29 cellular contexts compared by ENCODE assay signal in the genomic region with DNA sequence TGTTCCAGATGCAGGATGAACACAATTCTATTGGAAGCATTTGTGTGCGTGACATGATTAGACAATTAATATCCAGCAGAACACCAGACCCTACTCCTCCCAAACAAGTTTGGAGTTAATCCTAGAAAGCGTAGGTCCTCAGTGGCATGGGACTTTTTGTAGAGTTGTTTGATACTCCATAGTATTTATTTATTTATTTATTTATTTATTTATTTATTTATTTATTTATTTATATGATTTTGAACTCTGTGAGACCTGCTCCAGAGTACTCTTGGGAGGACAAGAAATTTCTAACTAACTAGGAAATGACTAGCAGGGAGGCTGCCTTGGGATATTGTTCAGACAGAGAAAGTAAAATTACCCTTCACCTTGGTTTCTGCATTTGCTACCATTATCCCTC.
"Had no signal": no experiment of that assay in that cellular context is flagged by ENCODE, and none has a peak within 500 bp of the region (broad histone marks: within the 10 kb centered on the region; RNA-seq: fewer than 3 reads in every experiment).

No MANE protein-coding gene starts in this region.

- H3K27ac Mint-ChIP-seq: activated CD4-positive, alpha-beta T cell treated with anti-CD3 and anti-CD28 coated beads for 36 hours; activated CD4-positive, alpha-beta T cell treated with anti-CD3 and anti-CD28 coated beads, Interleukin-2, amount 10 ng/mL, durations not matched to agents 7 days and 5 days; activated CD8-positive, alpha-beta T cell treated with anti-CD3 and anti-CD28 coated beads, Interleukin-2, amount 10 ng/mL, durations not matched to agents 7 days and 5 days; activated naive CD4-positive, alpha-beta T cell treated with anti-CD3 and anti-CD28 coated beads for 36 hours; activated naive CD4-positive, alpha-beta T cell treated with anti-CD3 and anti-CD28 coated beads, Interleukin-2, amount 50 U/mL, for 72 hours; activated T-cell treated with anti-CD3 and anti-CD28 coated beads, Interleukin-2, amount 50 U/mL, for 24 hours had no signal

- H3K4me1 ChIP-seq: adrenal gland, body of pancreas had no signal

- H3K27me3 ChIP-seq: adrenal gland, body of pancreas had no signal

- H2AFZ ChIP-seq: PC-9 had no signal

- H3K36me3 ChIP-seq: adrenal gland had no signal

- H3K4me3 ChIP-seq: adrenal gland, body of pancreas, PC-9 had no signal

- H3K4me2 ChIP-seq: PC-9 had no signal

- H3K27ac ChIP-seq: adrenal gland, body of pancreas, PC-9, RWPE1 had no signal

- H3K4me1 Mint-ChIP-seq: activated CD4-positive, alpha-beta T cell treated with anti-CD3 and anti-CD28 coated beads for 36 hours; activated CD4-positive, alpha-beta T cell treated with anti-CD3 and anti-CD28 coated beads, Interleukin-2, amount 10 ng/mL, durations not matched to agents 7 days and 5 days had no signal

- H3K9me3 Mint-ChIP-seq: activated CD4-positive, alpha-beta T cell treated with anti-CD3 and anti-CD28 coated beads, Interleukin-2, amount 10 ng/mL, durations not matched to agents 7 days and 5 days; activated naive CD4-positive, alpha-beta T cell treated with anti-CD3 and anti-CD28 coated beads for 36 hours; activated naive CD4-positive, alpha-beta T cell treated with anti-CD3 and anti-CD28 coated beads, Interleukin-2, amount 50 U/mL, for 72 hours; activated T-cell treated with anti-CD3 and anti-CD28 coated beads, Interleukin-2, amount 50 U/mL, for 24 hours had no signal

- H3K36me3 Mint-ChIP-seq: activated naive CD4-positive, alpha-beta T cell treated with anti-CD3 and anti-CD28 coated beads, Interleukin-2, amount 50 U/mL, for 72 hours had no signal

- DNase-seq: activated CD4-positive, alpha-beta T cell treated with anti-CD3 and anti-CD28 coated beads for 36 hours; activated CD4-positive, alpha-beta T cell treated with anti-CD3 and anti-CD28 coated beads, Interleukin-2, amount 10 ng/mL, durations not matched to agents 7 days and 5 days; activated CD4-positive, alpha-beta T cell treated with anti-CD3 and anti-CD28 coated beads, Interleukin-2, amount 50 U/mL, for 48 hours; activated CD8-positive, alpha-beta T cell treated with anti-CD3 and anti-CD28 coated beads, Interleukin-2, amount 10 ng/mL, durations not matched to agents 7 days and 5 days; activated gamma-delta T cell treated with Interleukin-2 at 50 U/mL for 16 hours; activated naive CD4-positive, alpha-beta T cell treated with anti-CD3 and anti-CD28 coated beads for 36 hours; activated T-cell treated with anti-CD3 and anti-CD28 coated beads, Interleukin-2, amount 50 U/mL, for 24 hours; adrenal gland; body of pancreas; caudate nucleus; cerebellar nuclear complex; NCI-H146; NCI-H187; NCI-H2029 treated with DMSO at 0.1 percent for 48 hours; NCI-H2107; NCI-H510A; NCI-H748 treated with DMSO at 0.1 percent for 48 hours; NK-92 treated with Interleukin-12 subunit alpha and Interleukin-12 subunit beta, amount 100 ng/mL, for 24 hours; PC-9; SIG-M5; SW 1271; T-helper 1 cell; T-helper 2 cell; T1000 had no signal

- ATAC-seq: activated CD4-positive, alpha-beta T cell treated with anti-CD3 and anti-CD28 coated beads for 36 hours; activated CD4-positive, CD25-positive, alpha-beta regulatory T cell treated with anti-CD3 and anti-CD28 coated beads, Interleukin-2, amount 50 U/mL, for 24 hours; activated CD8-positive, alpha-beta T cell treated with anti-CD3 and anti-CD28 coated beads, Interleukin-2, amount 10 ng/mL, durations not matched to agents 7 days and 5 days; activated naive CD4-positive, alpha-beta T cell treated with anti-CD3 and anti-CD28 coated beads, Interleukin-2, amount 50 U/mL, for 72 hours; body of pancreas; Right ventricle myocardium inferior; SK-N-SH treated with all-trans-retinoic acid at 6 μM for 48 hours had no signal

- H3K4me3 Mint-ChIP-seq: activated CD4-positive, alpha-beta T cell treated with anti-CD3 and anti-CD28 coated beads for 36 hours; activated CD4-positive, alpha-beta T cell treated with anti-CD3 and anti-CD28 coated beads, Interleukin-2, amount 10 ng/mL, durations not matched to agents 7 days and 5 days; activated CD8-positive, alpha-beta T cell treated with anti-CD3 and anti-CD28 coated beads, Interleukin-2, amount 10 ng/mL, durations not matched to agents 7 days and 5 days; activated naive CD4-positive, alpha-beta T cell treated with anti-CD3 and anti-CD28 coated beads for 36 hours; activated T-cell treated with anti-CD3 and anti-CD28 coated beads, Interleukin-2, amount 50 U/mL, for 24 hours had no signal

- H3K9me3 ChIP-seq: adrenal gland, body of pancreas had no signal
